In the genomic region with DNA sequence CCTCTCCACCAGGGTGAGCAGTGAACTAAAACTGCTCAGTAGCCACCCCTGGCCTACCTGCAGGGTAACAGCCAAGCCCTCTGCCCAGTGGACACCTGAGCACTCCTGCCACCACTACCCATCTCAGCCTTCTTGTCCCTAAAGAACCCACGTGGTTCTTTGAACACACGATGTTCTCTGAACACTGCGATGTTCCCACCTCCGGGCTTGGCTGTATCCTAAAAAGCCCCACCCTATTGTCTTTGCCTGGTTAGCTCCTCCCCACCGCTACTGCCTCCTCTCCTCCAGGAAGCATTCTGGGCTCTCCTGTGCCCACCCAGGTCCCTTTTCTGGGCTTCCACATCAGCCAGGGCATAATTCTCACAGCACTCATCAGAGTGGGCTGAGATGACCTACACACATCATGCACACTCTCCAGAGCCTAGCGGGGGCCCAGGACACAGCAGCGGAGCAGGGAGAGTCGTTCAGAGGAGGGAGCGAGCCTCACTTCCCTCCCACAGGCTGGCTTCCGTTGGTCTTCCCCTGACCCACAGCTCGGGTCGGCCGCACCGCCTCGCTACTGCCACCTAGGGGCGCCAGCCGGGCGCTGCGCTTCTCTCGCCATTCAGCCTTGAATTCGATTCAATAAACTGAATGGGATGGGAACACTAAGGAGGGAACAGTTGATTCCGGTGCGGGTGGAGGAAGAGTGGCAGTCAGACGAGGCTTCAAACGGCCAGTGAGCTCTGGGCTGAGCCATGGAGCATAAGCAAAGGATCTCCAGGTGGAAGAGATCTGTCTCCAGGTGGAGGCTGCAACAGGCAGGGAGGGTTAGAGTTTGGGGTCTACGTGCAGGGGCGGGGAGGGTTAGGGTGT, we compare ENCODE assay signal across 8 cellular contexts. TPM values are rescaled to one million over a fixed set of nuclear protein-coding genes. Genes with fewer than 3 reads are reported as not detected.
DNase-seq lines count a peak whose midpoint lies in the region; ATAC-seq and TF ChIP-seq lines count a peak whose summit lies in the region.

No MANE protein-coding gene starts in this region.

- peaks cover 75% of the 10 kb centered on the region for H4K20me1 ChIP-seq in hepatocyte (ENCODE audit: insufficient read depth, poor library complexity, severe bottlenecking)

- peaks cover 87% of the 10 kb centered on the region for H3K79me2 ChIP-seq in hepatocyte

- DNase-seq in ACHN (peak; percentile 79), NCI-H1048 (lab: John Stamatoyannopoulos, UW) (peak; percentile 27), T-helper 22 cell (ENCODE audit: low read depth) (peak; percentile 38), astrocyte of the cerebellum (ENCODE audit: low read depth) (peak; percentile 50), hepatocyte (ENCODE audit: low spot score) (peak; percentile 87), renal cortical epithelial cell (ENCODE audit: low read depth) (peak; percentile 58), vagina (ENCODE audit: extremely low spot score in 2 of 2) (no peak)

- TF ChIP-seq CTCF in astrocyte of the cerebellum (IDR thresholded peaks at IDR 0.05; ENCODE audit: low read depth, low read length, missing control alignments) (peak; percentile 100), hepatocyte (IDR thresholded peaks at IDR 0.05; ENCODE audit: poor library complexity) (peak; percentile 93), vagina (IDR thresholded peaks at IDR 0.05) (peak; percentile 80 to 96 (median 91))

- in situ Hi-C loops in ACHN (cut with HindIII; ENCODE audit: low pct_ligation_motif_present, low pct_unique_long_range_greater_than_20kb, low sequenced_read_pairs), result no loop called here
- in situ Hi-C loops in astrocyte of the cerebellum (cut with HindIII; ENCODE audit: low sequenced_read_pairs), result no loop called here

- peak overlapping the region; percentile 22 for H3K4me3 ChIP-seq in astrocyte of the cerebellum (ENCODE audit: low read depth, low read length)
- no peak overlapping the region for H3K4me3 ChIP-seq in hepatocyte
- H3K4me3 ChIP-seq in vagina, result peak overlapping the region; percentile 28 to 42

- peak; percentile 43 for ATAC-seq in GM18909 (IDR thresholded peaks at IDR 0.05; ENCODE audit: poor library complexity, unreplicated experiment)

- H3K27me3 ChIP-seq in hepatocyte (no peaks in the 10 kb centered on the region), vagina (no peaks in the 10 kb centered on the region)

- H3K4me1 ChIP-seq in hepatocyte (ENCODE audit: insufficient read depth), result peaks cover 10% of the 10 kb centered on the region
- H3K4me1 ChIP-seq in vagina, result peaks cover 74% of the 10 kb centered on the region

- no peaks in the 10 kb centered on the region for H3K9me2 ChIP-seq in hepatocyte (replicated peaks; ENCODE audit: insufficient read depth)

- H3K27ac ChIP-seq in hepatocyte (peak overlapping the region; percentile 82), vagina (peak overlapping the region; percentile 76)

- no peak overlapping the region for H2AFZ ChIP-seq in hepatocyte

- no peak for TF ChIP-seq POLR2A in vagina (IDR thresholded peaks at IDR 0.05)

- intact Hi-C loops in vagina (cut with DNase I), result loop anchor here (10.0 kb wide), 3 partner anchors 57 to 513 kb away; partner anchors contain the start of genes TGFBR3L, TIMM44 and ZNF414

- 17% methylated on average over 27 of the region's 27 CpGs for WGBS in hepatocyte (ENCODE audit: low lambda C conversion rate, missing lambda C conversion rate)

- H3K36me3 ChIP-seq in hepatocyte (replicated peaks; ENCODE audit: insufficient read depth, low read depth), result no peaks in the 10 kb centered on the region
- no peaks in the 10 kb centered on the region for H3K36me3 ChIP-seq in vagina

- no peaks in the 10 kb centered on the region for H3K9me3 ChIP-seq in hepatocyte (ENCODE audit: low read depth)
- H3K9me3 ChIP-seq in vagina, result no peaks in the 10 kb centered on the region

- H3K4me2 ChIP-seq in hepatocyte, result peak overlapping the region; percentile 93

RNA-seq across cellular contexts. Expression of gene ELAVL1, which starts 3.2 kb away (rescaled TPM):
- total RNA-seq in hepatocyte (57.7 and 59.5 TPM in 2 replicates), renal cortical epithelial cell (44.5 and 92.3 TPM in 2 replicates), vagina (40.5 TPM)
- 88.1 and 89.9 TPM in 2 replicates for polyA plus RNA-seq in hepatocyte

RNA-seq across cellular contexts. Expression of gene CCL25, which starts 50.3 kb away (rescaled TPM):
- total RNA-seq in hepatocyte (1.2 TPM in 1 of 2 replicates, not detected in the other), renal cortical epithelial cell (not detected in 2 replicates), vagina (not detected)
- 2.1 TPM in 1 of 2 replicates, not detected in the other for polyA plus RNA-seq in hepatocyte

RNA-seq across cellular contexts. Expression of gene TIMM44, which starts 58.8 kb away (rescaled TPM):
- 52.0 and 61.7 TPM in 2 replicates for total RNA-seq in hepatocyte
- polyA plus RNA-seq in hepatocyte, result 40.7 and 54.9 TPM in 2 replicates
- 28.5 and 42.2 TPM in 2 replicates for total RNA-seq in renal cortical epithelial cell
- 76.1 TPM for total RNA-seq in vagina

Comparison
In these comparisons a context has a peak if more than half of its experiments do, and no peak if none do; other contexts are left out.
1. DNase-seq: peak in ACHN (single experiment), NCI-H1048 (single experiment), T-helper 22 cell (single experiment), astrocyte of the cerebellum (single experiment), hepatocyte (single experiment) and renal cortical epithelial cell (single experiment); none in vagina (0 of 2).
2. Peak in every context shown above with its lines, with median percentiles within 50 percentile points of each other: CTCF ChIP-seq.